Comparison of ENCODE assay signal across 17 cellular contexts in the genomic region with DNA sequence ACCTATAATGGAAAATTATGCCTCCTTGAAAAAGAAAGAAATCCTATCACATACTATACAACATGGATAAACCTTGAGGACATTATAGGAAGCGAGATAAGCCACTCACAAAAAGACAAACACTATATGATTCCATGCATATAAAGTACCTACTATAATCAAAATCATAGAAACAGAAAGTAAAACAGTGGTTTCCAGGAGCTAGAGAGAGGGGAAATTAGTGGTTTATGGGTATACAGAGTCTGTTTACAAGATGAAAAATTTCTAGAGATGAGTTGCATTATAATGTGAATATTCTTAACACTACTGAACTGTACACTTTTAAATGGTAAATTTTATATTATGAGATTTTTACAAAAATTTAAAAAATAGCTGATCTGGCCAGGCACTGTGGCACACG.
"Had no signal": no experiment of that assay in that cellular context is flagged by ENCODE, and none has a peak within 500 bp of the region (broad histone marks: within the 10 kb centered on the region; RNA-seq: fewer than 3 reads in every experiment).

No MANE protein-coding gene starts in this region.

- H3K36me3 ChIP-seq: esophagus muscularis mucosa, gastroesophageal sphincter, heart left ventricle, left lung, lower lobe of right lung had no signal

- H3K4me3 ChIP-seq: coronary artery, dorsolateral prefrontal cortex, esophagus muscularis mucosa, gastroesophageal sphincter, heart left ventricle, hepatocyte, left lung, lower lobe of right lung had no signal

- H3K27ac ChIP-seq: coronary artery, dorsolateral prefrontal cortex, esophagus muscularis mucosa, foreskin keratinocyte, gastroesophageal sphincter, heart left ventricle, hepatocyte, left lung, lower lobe of right lung had no signal

- DNase-seq: dermis blood vessel endothelial cell; dorsolateral prefrontal cortex; effector CD4-positive, alpha-beta T cell; effector memory CD4-positive, alpha-beta T cell; foreskin keratinocyte; heart left ventricle; hypothalamus; left cardiac atrium; left lung; left ventricle myocardium superior; lower lobe of right lung; mesendoderm; midbrain had no signal

- H3K79me2 ChIP-seq: hepatocyte had no signal

- H3K4me2 ChIP-seq: hepatocyte had no signal

- H3K4me1 ChIP-seq: foreskin keratinocyte, heart left ventricle, left lung, lower lobe of right lung had no signal

- H3K9me3 ChIP-seq: esophagus muscularis mucosa, gastroesophageal sphincter, lower lobe of right lung had no signal

- H3K27me3 ChIP-seq: esophagus muscularis mucosa, gastroesophageal sphincter, heart left ventricle, hepatocyte, left lung had no signal

- H2AFZ ChIP-seq: hepatocyte had no signal

- ATAC-seq: foreskin keratinocyte, gastroesophageal sphincter, heart left ventricle, left cardiac atrium, left lung, left ventricle myocardium superior, lower lobe of right lung had no signal
